ENCODE assay signal across 8 cellular contexts in genomic region chr11:47407746-47408590, GRCh38. TPM values are rescaled to one million over a fixed set of nuclear protein-coding genes. Genes with fewer than 3 reads are reported as not detected.
A peak's percentile ranks its signal among the peaks of the same experiment; 100 is the strongest.
DNase-seq lines count a peak whose midpoint lies in the region; ATAC-seq, FAIRE-seq and TF ChIP-seq lines count a peak whose summit lies in the region.

Gene SLC39A13 (plus strand): TSS chr11:47408590. CDS start chr11:47410095, 1,505 bp downstream.

- peak within 1 kb of the TSS; percentile 96 for H3K4me3 Mint-ChIP-seq in activated T-helper 2 cell treated with anti-CD3 and anti-CD28 coated beads, Interferon-gamma antibody, Interleukin-2, Interleukin-4, amounts not matched to agents 10 μg/mL and 5 μg/mL and 100 μg/mL, durations not matched to agents 14 hours and 24 hours and 36 hours (ENCODE audit: low read depth)
- peak within 1 kb of the TSS; percentile 90 for H3K4me3 Mint-ChIP-seq in natural killer cell treated with Interleukin-12 subunit alpha and Interleukin-12 subunit beta and Interleukin-15 and Interleukin-18, amount 100 ng/mL, for 72 hours

- H3K27me3 Mint-ChIP-seq in activated T-helper 2 cell treated with anti-CD3 and anti-CD28 coated beads, Interferon-gamma antibody, Interleukin-2, Interleukin-4, amounts not matched to agents 10 μg/mL and 5 μg/mL and 100 μg/mL, durations not matched to agents 14 hours and 24 hours and 36 hours (ENCODE audit: low read depth): no peaks in the 10 kb centered on the region
- H3K27me3 Mint-ChIP-seq in natural killer cell treated with Interleukin-12 subunit alpha and Interleukin-12 subunit beta and Interleukin-15 and Interleukin-18, amount 100 ng/mL, for 72 hours: no peaks in the 10 kb centered on the region

- no peaks in the 10 kb centered on the region for H3K36me3 Mint-ChIP-seq in activated T-helper 2 cell treated with anti-CD3 and anti-CD28 coated beads, Interferon-gamma antibody, Interleukin-2, Interleukin-4, amounts not matched to agents 10 μg/mL and 5 μg/mL and 100 μg/mL, durations not matched to agents 14 hours and 24 hours and 36 hours (ENCODE audit: low read depth)
- no peaks in the 10 kb centered on the region for H3K36me3 Mint-ChIP-seq in natural killer cell treated with Interleukin-12 subunit alpha and Interleukin-12 subunit beta and Interleukin-15 and Interleukin-18, amount 100 ng/mL, for 72 hours

- no peaks in the 10 kb centered on the region for H3K9me3 Mint-ChIP-seq in activated T-helper 2 cell treated with anti-CD3 and anti-CD28 coated beads, Interferon-gamma antibody, Interleukin-2, Interleukin-4, amounts not matched to agents 10 μg/mL and 5 μg/mL and 100 μg/mL, durations not matched to agents 14 hours and 24 hours and 36 hours
- H3K9me3 Mint-ChIP-seq in natural killer cell treated with Interleukin-12 subunit alpha and Interleukin-12 subunit beta and Interleukin-15 and Interleukin-18, amount 100 ng/mL, for 72 hours: no peaks in the 10 kb centered on the region

- peak; percentile 89 for TF ChIP-seq CTCF in LNCaP clone FGC (IDR thresholded peaks at IDR 0.05; ENCODE audit: control insufficient read depth, extremely low read depth, insufficient read depth)
- peak; percentile 90 for TF ChIP-seq CTCF in RWPE2 (IDR thresholded peaks at IDR 0.05; ENCODE audit: poor library complexity, severe bottlenecking)
- TF ChIP-seq CTCF in fibroblast of mammary gland (conservative IDR thresholded peaks at IDR 0.05; ENCODE audit: control insufficient read depth, insufficient read depth, low read depth, low read length): no peak

- H3K27ac Mint-ChIP-seq in activated T-helper 2 cell treated with anti-CD3 and anti-CD28 coated beads, Interferon-gamma antibody, Interleukin-2, Interleukin-4, amounts not matched to agents 10 μg/mL and 5 μg/mL and 100 μg/mL, durations not matched to agents 14 hours and 24 hours and 36 hours: peak within 1 kb of the TSS; percentile 89
- peak within 1 kb of the TSS; percentile 92 to 96 for H3K27ac Mint-ChIP-seq in natural killer cell treated with Interleukin-12 subunit alpha and Interleukin-12 subunit beta and Interleukin-15 and Interleukin-18, amount 100 ng/mL, for 72 hours

- peaks cover 24% of the 10 kb centered on the region for H3K36me3 ChIP-seq in RWPE2 (ENCODE audit: low read depth)

- H3K4me1 ChIP-seq in RWPE2 (ENCODE audit: insufficient read depth, poor library complexity, severe bottlenecking): no peaks in the 10 kb centered on the region

- FAIRE-seq in H54 (lab: Jason Lieb, UNC): no peak

- peak within 1 kb of the TSS; percentile 85 for H3K27ac ChIP-seq in RWPE2 (ENCODE audit: poor library complexity, severe bottlenecking)

- H3K4me1 Mint-ChIP-seq in activated T-helper 2 cell treated with anti-CD3 and anti-CD28 coated beads, Interferon-gamma antibody, Interleukin-2, Interleukin-4, amounts not matched to agents 10 μg/mL and 5 μg/mL and 100 μg/mL, durations not matched to agents 14 hours and 24 hours and 36 hours (ENCODE audit: low read depth): peaks cover 17% of the 10 kb centered on the region
- H3K4me1 Mint-ChIP-seq in natural killer cell treated with Interleukin-12 subunit alpha and Interleukin-12 subunit beta and Interleukin-15 and Interleukin-18, amount 100 ng/mL, for 72 hours (ENCODE audit: low read depth in 2 of 2): peaks cover 13 to 24% of the 10 kb centered on the region in 2 donors

- H3K9me3 ChIP-seq in RWPE2 (ENCODE audit: severe bottlenecking): no peaks in the 10 kb centered on the region

- peak; percentile 89 for TF ChIP-seq POLR2A in H54 (IDR thresholded peaks at IDR 0.05; ENCODE audit: low read depth, low read length)

- H3K27me3 ChIP-seq in RWPE2 (ENCODE audit: insufficient read depth, poor library complexity, severe bottlenecking): no peaks in the 10 kb centered on the region

- H3K4me3 ChIP-seq in LNCaP clone FGC (ENCODE audit: low read depth, low read length) (peak within 1 kb of the TSS; percentile 83), RWPE2 (ENCODE audit: severe bottlenecking) (peak within 1 kb of the TSS; percentile 52), fibroblast of mammary gland (ENCODE audit: control insufficient read depth, low read depth, low read length) (peak within 1 kb of the TSS; percentile 97)

- peak; percentile 97 for DNase-seq in ELR (ENCODE audit: low read depth)
- DNase-seq in H54 (ENCODE audit: insufficient read length, low spot score): peak; percentile 100
- DNase-seq in LNCaP clone FGC (ENCODE audit: low read depth): peak; percentile 82
- DNase-seq in RWPE2 (ENCODE audit: low spot score): peak; percentile 95
- DNase-seq in activated T-helper 2 cell treated with anti-CD3 and anti-CD28 coated beads, Interferon-gamma antibody, Interleukin-2, Interleukin-4, amounts not matched to agents 10 μg/mL and 5 μg/mL and 100 μg/mL, durations not matched to agents 14 hours and 24 hours and 36 hours (ENCODE audit: low spot score): peak; percentile 93
- peak; percentile 95 for DNase-seq in fibroblast of mammary gland (ENCODE audit: low read depth)
- DNase-seq in natural killer cell treated with Interleukin-12 subunit alpha and Interleukin-12 subunit beta and Interleukin-15 and Interleukin-18, amount 100 ng/mL, for 72 hours (ENCODE audit: low spot score): peak; percentile 98
- DNase-seq in stimulated activated naive CD4-positive, alpha-beta T cell treated with Interleukin-2 at 50 U/mL for 16 hours (lab: John Stamatoyannopoulos, UW): peak; percentile 88

- intact Hi-C loops in activated T-helper 2 cell treated with anti-CD3 and anti-CD28 coated beads, Interferon-gamma antibody, Interleukin-2, Interleukin-4, amounts not matched to agents 10 μg/mL and 5 μg/mL and 100 μg/mL, durations not matched to agents 14 hours and 24 hours and 36 hours (cut with micrococcal nuclease): loop anchor here (1.0 to 5.0 kb wide), 5 partner anchors 19 to 231 kb away; partner anchors contain the start of genes ARFGAP2, MADD and PSMC3

- peak; percentile 82 for ATAC-seq in RWPE2 (ENCODE audit: low read depth)
- peak; percentile 93 for ATAC-seq in natural killer cell treated with Interleukin-12 subunit alpha and Interleukin-12 subunit beta and Interleukin-15 and Interleukin-18, amount 100 ng/mL, for 72 hours

RNA-seq across cellular contexts. Expression of gene SLC39A13, which starts in this region (rescaled TPM):
- 12.5 and 15.2 TPM in 2 replicates for total RNA-seq in activated T-helper 2 cell treated with anti-CD3 and anti-CD28 coated beads, Interferon-gamma antibody, Interleukin-2, Interleukin-4, amounts not matched to agents 10 μg/mL and 5 μg/mL and 100 μg/mL, durations not matched to agents 14 hours and 24 hours and 36 hours
- total RNA-seq in natural killer cell treated with Interleukin-12 subunit alpha and Interleukin-12 subunit beta and Interleukin-15 and Interleukin-18, amount 100 ng/mL, for 72 hours: 10 to 100 TPM; 20.9 to 31.3 TPM

Comparison
In these comparisons a context has a peak if more than half of its experiments do, and no peak if none do; other contexts are left out.
1. Peak in every context shown above with its lines: DNase-seq, ATAC-seq, H3K4me3 ChIP-seq and H3K27ac ChIP-seq.